Comparison of ENCODE assay signal across 13 cellular contexts in the genomic region with DNA sequence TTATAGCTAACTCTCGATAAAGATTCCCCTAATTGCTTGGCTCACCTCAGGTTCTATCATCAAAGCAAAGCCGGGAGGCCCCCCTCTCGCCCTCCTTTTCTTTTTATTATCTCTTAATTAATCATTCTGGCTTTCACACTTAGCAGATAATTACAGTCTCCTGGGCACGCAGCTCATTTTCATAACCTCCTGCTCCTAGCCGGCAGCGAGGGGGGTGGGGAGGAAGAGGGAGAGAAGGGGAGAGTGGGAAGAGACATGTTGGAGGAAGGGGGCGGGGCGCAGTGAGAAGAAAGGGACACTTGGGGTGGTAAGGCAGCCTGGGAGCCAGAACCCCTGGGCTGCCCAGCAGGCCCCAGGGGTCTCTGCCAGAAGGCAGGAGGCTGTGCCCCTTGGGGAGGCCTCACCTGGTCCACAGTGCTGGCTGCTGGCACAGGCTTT. TPM values are rescaled to one million over a fixed set of nuclear protein-coding genes. Genes with fewer than 3 reads are reported as not detected.
A peak's percentile ranks its signal among the peaks of the same experiment; 100 is the strongest.
DNase-seq lines count a peak whose midpoint lies in the region; ATAC-seq and TF ChIP-seq lines count a peak whose summit lies in the region.
"Had no signal": no experiment of that assay in that cellular context is flagged by ENCODE, and none has a peak within 500 bp of the region (broad histone marks: within the 10 kb centered on the region; RNA-seq: fewer than 3 reads in every experiment).

No MANE protein-coding gene starts in this region.

- 17 to 22% (median 20%) methylated on average over 8 of the region's 8 CpGs for WGBS in ovary, 3 donors

- TF ChIP-seq POLR2A in ovary (IDR thresholded peaks at IDR 0.05): no peak

- BruUV-seq in A673 (replicated peaks; lab: Mats Ljungman, UMichigan): no TSS peak

- CTCF ChIA-PET in A673 (lab: Charles Lee): interaction anchor here (0.6 kb wide), 1 partner anchor 14 kb away, joined by 4 read pairs; no protein-coding TSS in a partner anchor

- H3K27me3 ChIP-seq in A673 (replicated peaks; ENCODE audit: insufficient read depth, low read depth, low read length, poor library complexity) (no peaks in the 10 kb centered on the region), foreskin keratinocyte (no peaks in the 10 kb centered on the region), ovary (no peaks in the 10 kb centered on the region)

- TF ChIP-seq CTCF in A673 (conservative IDR thresholded peaks at IDR 0.05; ENCODE audit: low read depth, low read length) (no peak), foreskin keratinocyte (conservative IDR thresholded peaks at IDR 0.05) (no peak), ovary (IDR thresholded peaks at IDR 0.05) (no peak)

- DNase-seq in A673 (ENCODE audit: low spot score) (peak; percentile 59), NCI-H82 treated with DMSO at 0.1 percent for 48 hours (lab: John Stamatoyannopoulos, UW; ENCODE audit: unreplicated experiment) (peak; percentile 69), foreskin keratinocyte (no peak), ovary (peak; percentile 53 to 65 (median 58)), COLO668 (lab: John Stamatoyannopoulos, UW; ENCODE audit: unreplicated experiment) (no peak), left lobe of liver (ENCODE audit: low spot score) (no peak), superior temporal gyrus (ENCODE audit: extremely low spot score) (no peak), CD1c-positive myeloid dendritic cell (ENCODE audit: extremely low spot score) (no peak)
- DNase-seq: activated CD4-positive, alpha-beta T cell treated with anti-CD3 and anti-CD28 coated beads for 4 hours; activated naive CD4-positive, alpha-beta T cell; NCI-H2081 treated with DMSO at 0.1 percent for 48 hours; occipital lobe had no signal

- H3K27ac ChIP-seq in A673 (ENCODE audit: low read depth, low read length, poor library complexity, severe bottlenecking): peak overlapping the region; percentile 78
- no peak overlapping the region for H3K27ac ChIP-seq in foreskin keratinocyte
- H3K27ac ChIP-seq in ovary: peak overlapping the region; percentile 81 to 82

- peaks cover 97% of the 10 kb centered on the region for H3K4me1 ChIP-seq in A673 (ENCODE audit: insufficient read depth, low read length, poor library complexity, severe bottlenecking)
- peaks cover 50% of the 10 kb centered on the region for H3K4me1 ChIP-seq in foreskin keratinocyte
- peaks cover 72% of the 10 kb centered on the region for H3K4me1 ChIP-seq in ovary (ENCODE audit: insufficient read depth)

- TF ChIP-seq EP300 in ovary (IDR thresholded peaks at IDR 0.05): no peak

- H3K36me3 ChIP-seq in A673 (ENCODE audit: insufficient read depth, low read length, poor library complexity, severe bottlenecking) (peaks cover 23% of the 10 kb centered on the region), ovary (no peaks in the 10 kb centered on the region)

- H3K4me3 ChIP-seq in A673 (ENCODE audit: low read depth, low read length, poor library complexity, severe bottlenecking): no peak overlapping the region
- no peak overlapping the region for H3K4me3 ChIP-seq in ovary

- no peaks in the 10 kb centered on the region for H3K9me3 ChIP-seq in A673 (ENCODE audit: low read depth, low read length, poor library complexity, severe bottlenecking)
- H3K9me3 ChIP-seq in ovary: no peaks in the 10 kb centered on the region

- POLR2A ChIA-PET in A673 (lab: Charles Lee; ENCODE audit: low non-redundant PET): interaction anchor here (0.6 kb wide), 1 partner anchor 37 kb away, joined by 6 read pairs; no protein-coding TSS in a partner anchor

- ATAC-seq in foreskin keratinocyte (peak; percentile 0), left lobe of liver (no peak)

- intact Hi-C loops in A673 (cut with micrococcal nuclease; ENCODE audit: unreplicated experiment) (no loop called here), ovary (cut with DNase I) (no loop called here)

RNA-seq across cellular contexts. Expression of a gene that starts 14.5 kb away (rescaled TPM):
- total RNA-seq in A673 (2021) (187 and 211 TPM in 2 replicates), foreskin keratinocyte (73.1 and 81.4 TPM in 2 replicates), ovary (10 to 100 TPM; 29.9 to 90.0 (median 71.2) TPM), left lobe of liver (2.2 TPM)
- polyA plus RNA-seq in foreskin keratinocyte (14.9 and 19.7 TPM in 2 replicates), ovary (10 to 100 TPM; 36.1 to 45.5 TPM)
- polyA plus RNA-seq: IgD-negative memory B cell had no signal

Comparison
In these comparisons a context has a peak if more than half of its experiments do, and no peak if none do; other contexts are left out.
1. DNase-seq: peak in A673 (single experiment), NCI-H82 treated with DMSO at 0.1 percent for 48 hours (single experiment) and ovary (5 of 5); none in foreskin keratinocyte (0 of 2), COLO668 (single experiment), left lobe of liver (single experiment), superior temporal gyrus (single experiment) and CD1c-positive myeloid dendritic cell (single experiment).